In genomic region chr17:76273923-76274558, GRCh38 we compare ENCODE assay signal across 1 cellular context.
A peak's percentile ranks its signal among the peaks of the same experiment; 100 is the strongest.
TF ChIP-seq lines count a peak whose summit lies in the region.

No MANE protein-coding gene starts in this region.

TF ChIP-seq in HepG2, 621 proteins besides CTCF, POLR2A, EP300 and RAD21:
- no peak for TF ChIP-seq ZNF747 (CRISPR knock-in tag; IDR thresholded peaks at IDR 0.05; ENCODE audit: borderline replicate concordance)
- TF ChIP-seq, protein P1, sequence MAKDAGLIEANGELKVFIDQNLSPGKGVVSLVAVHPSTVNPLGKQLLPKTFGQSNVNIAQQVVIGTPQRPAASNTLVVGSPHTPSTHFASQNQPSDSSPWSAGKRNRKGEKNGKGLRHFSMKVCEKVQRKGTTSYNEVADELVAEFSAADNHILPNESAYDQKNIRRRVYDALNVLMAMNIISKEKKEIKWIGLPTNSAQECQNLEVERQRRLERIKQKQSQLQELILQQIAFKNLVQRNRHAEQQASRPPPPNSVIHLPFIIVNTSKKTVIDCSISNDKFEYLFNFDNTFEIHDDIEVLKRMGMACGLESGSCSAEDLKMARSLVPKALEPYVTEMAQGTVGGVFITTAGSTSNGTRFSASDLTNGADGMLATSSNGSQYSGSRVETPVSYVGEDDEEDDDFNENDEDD (CRISPR knock-in tag; IDR thresholded peaks at IDR 0.05; ENCODE audit: borderline replicate concordance): no peak
- TF ChIP-seq ZNF251 (CRISPR knock-in tag; IDR thresholded peaks at IDR 0.05): no peak
- TF ChIP-seq, protein P2, sequence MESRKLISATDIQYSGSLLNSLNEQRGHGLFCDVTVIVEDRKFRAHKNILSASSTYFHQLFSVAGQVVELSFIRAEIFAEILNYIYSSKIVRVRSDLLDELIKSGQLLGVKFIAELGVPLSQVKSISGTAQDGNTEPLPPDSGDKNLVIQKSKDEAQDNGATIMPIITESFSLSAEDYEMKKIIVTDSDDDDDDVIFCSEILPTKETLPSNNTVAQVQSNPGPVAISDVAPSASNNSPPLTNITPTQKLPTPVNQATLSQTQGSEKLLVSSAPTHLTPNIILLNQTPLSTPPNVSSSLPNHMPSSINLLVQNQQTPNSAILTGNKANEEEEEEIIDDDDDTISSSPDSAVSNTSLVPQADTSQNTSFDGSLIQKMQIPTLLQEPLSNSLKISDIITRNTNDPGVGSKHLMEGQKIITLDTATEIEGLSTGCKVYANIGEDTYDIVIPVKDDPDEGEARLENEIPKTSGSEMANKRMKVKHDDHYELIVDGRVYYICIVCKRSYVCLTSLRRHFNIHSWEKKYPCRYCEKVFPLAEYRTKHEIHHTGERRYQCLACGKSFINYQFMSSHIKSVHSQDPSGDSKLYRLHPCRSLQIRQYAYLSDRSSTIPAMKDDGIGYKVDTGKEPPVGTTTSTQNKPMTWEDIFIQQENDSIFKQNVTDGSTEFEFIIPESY (CRISPR knock-in tag; IDR thresholded peaks at IDR 0.05): peak; percentile 50; the same call in 1 of the 2 replicates
- no peak for TF ChIP-seq GATAD1 (CRISPR knock-in tag; IDR thresholded peaks at IDR 0.05)
- TF ChIP-seq SATB2 (CRISPR knock-in tag; IDR thresholded peaks at IDR 0.05): no peak
- TF ChIP-seq YEATS2 (CRISPR knock-in tag; IDR thresholded peaks at IDR 0.05; ENCODE audit: borderline replicate concordance): no peak
- TF ChIP-seq NRL (CRISPR knock-in tag; IDR thresholded peaks at IDR 0.05; ENCODE audit: borderline replicate concordance): no peak
- TF ChIP-seq RFXANK (CRISPR knock-in tag; IDR thresholded peaks at IDR 0.05): no peak
- TF ChIP-seq ZNF280B (CRISPR knock-in tag; IDR thresholded peaks at IDR 0.05; ENCODE audit: borderline replicate concordance): 0 out of 2 replicates have a peak, but pooled peaks have one; percentile 10
- TF ChIP-seq, protein P3, sequence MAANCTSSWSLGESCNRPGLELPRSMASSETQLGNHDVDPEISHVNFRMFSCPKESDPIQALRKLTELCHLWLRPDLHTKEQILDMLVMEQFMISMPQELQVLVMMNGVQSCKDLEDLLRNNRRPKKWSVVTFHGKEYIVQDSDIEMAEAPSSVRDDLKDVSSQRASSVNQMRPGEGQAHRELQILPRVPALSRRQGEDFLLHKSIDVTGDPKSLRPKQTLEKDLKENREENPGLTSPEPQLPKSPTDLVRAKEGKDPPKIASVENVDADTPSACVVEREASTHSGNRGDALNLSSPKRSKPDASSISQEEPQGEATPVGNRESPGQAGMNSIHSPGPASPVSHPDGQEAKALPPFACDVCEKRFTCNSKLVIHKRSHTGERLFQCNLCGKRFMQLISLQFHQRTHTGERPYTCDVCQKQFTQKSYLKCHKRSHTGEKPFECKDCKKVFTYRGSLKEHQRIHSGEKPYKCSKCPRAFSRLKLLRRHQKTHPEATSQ (CRISPR knock-in tag; IDR thresholded peaks at IDR 0.05; ENCODE audit: borderline replicate concordance): no peak
- no peak for TF ChIP-seq RXRA (CRISPR knock-in tag; IDR thresholded peaks at IDR 0.05)
- peak; percentile 18 for TF ChIP-seq HNRNPLL (IDR thresholded peaks at IDR 0.05; ENCODE audit: low read depth, low read length, poor library complexity, severe bottlenecking)
- TF ChIP-seq ZNF253 (CRISPR knock-in tag; IDR thresholded peaks at IDR 0.05; ENCODE audit: borderline replicate concordance): no peak
- TF ChIP-seq ZNF24 (IDR thresholded peaks at IDR 0.05): no peak
- TF ChIP-seq, protein P4, sequence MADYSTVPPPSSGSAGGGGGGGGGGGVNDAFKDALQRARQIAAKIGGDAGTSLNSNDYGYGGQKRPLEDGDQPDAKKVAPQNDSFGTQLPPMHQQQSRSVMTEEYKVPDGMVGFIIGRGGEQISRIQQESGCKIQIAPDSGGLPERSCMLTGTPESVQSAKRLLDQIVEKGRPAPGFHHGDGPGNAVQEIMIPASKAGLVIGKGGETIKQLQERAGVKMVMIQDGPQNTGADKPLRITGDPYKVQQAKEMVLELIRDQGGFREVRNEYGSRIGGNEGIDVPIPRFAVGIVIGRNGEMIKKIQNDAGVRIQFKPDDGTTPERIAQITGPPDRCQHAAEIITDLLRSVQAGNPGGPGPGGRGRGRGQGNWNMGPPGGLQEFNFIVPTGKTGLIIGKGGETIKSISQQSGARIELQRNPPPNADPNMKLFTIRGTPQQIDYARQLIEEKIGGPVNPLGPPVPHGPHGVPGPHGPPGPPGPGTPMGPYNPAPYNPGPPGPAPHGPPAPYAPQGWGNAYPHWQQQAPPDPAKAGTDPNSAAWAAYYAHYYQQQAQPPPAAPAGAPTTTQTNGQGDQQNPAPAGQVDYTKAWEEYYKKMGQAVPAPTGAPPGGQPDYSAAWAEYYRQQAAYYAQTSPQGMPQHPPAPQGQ (CRISPR knock-in tag; IDR thresholded peaks at IDR 0.05; ENCODE audit: borderline replicate concordance): no peak
- TF ChIP-seq PREB (CRISPR knock-in tag; IDR thresholded peaks at IDR 0.05): no peak
- TF ChIP-seq, protein P5, sequence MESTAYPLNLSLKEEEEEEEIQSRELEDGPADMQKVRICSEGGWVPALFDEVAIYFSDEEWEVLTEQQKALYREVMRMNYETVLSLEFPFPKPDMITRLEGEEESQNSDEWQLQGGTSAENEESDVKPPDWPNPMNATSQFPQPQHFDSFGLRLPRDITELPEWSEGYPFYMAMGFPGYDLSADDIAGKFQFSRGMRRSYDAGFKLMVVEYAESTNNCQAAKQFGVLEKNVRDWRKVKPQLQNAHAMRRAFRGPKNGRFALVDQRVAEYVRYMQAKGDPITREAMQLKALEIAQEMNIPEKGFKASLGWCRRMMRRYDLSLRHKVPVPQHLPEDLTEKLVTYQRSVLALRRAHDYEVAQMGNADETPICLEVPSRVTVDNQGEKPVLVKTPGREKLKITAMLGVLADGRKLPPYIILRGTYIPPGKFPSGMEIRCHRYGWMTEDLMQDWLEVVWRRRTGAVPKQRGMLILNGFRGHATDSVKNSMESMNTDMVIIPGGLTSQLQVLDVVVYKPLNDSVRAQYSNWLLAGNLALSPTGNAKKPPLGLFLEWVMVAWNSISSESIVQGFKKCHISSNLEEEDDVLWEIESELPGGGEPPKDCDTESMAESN (CRISPR knock-in tag; conservative IDR thresholded peaks at IDR 0.05): no peak
- TF ChIP-seq ZC3H13 (CRISPR knock-in tag; IDR thresholded peaks at IDR 0.05): no peak
- no peak for TF ChIP-seq ZNF570 (CRISPR knock-in tag; IDR thresholded peaks at IDR 0.05; ENCODE audit: borderline replicate concordance)
